18 cellular contexts compared by ENCODE assay signal in genomic region chr9:2151171-2151570, GRCh38.
A peak's percentile ranks its signal among the peaks of the same experiment; 100 is the strongest.
DNase-seq lines count a peak whose midpoint lies in the region; ATAC-seq and TF ChIP-seq lines count a peak whose summit lies in the region.
"Had no signal": no experiment of that assay in that cellular context is flagged by ENCODE, and none has a peak within 500 bp of the region (broad histone marks: within the 10 kb centered on the region; RNA-seq: fewer than 3 reads in every experiment).

No MANE protein-coding gene starts in this region.

- peaks cover 10% of the 10 kb centered on the region for H3K79me2 ChIP-seq in osteoblast (ENCODE audit: insufficient read depth, low read length)

- no peak for DNase-seq in activated T-cell treated with anti-CD3 and anti-CD28 coated beads, Interleukin-2, amount 50 U/mL, for 24 hours
- DNase-seq in activated T-cell treated with anti-CD3 and anti-CD28 coated beads, Interleukin-2, amount 50 U/mL, for 72 hours, result no peak
- DNase-seq in activated B cell treated with CpG ODN at 0.5 μM for 24 hours (no peak), osteoblast (ENCODE audit: insufficient read length, low spot score, missing footprints) (no peak), A673 (ENCODE audit: low spot score) (no peak), right lobe of liver (no peak)
- no peak for DNase-seq in stimulated activated naive B cell treated with anti-CD40 and anti-IgM and Interleukin-4, amounts not matched to agents 10 μg/mL and 1 μg/mL and 100 μg/mL, for 72 hours
- DNase-seq: DMS79, KBM-7, NCI-H1105 treated with DMSO at 0.1 percent for 48 hours, NCI-H1694, NCI-H510A, NCI-H774 had no signal

- no peak overlapping the region for H3K4me3 Mint-ChIP-seq in activated T-cell treated with anti-CD3 and anti-CD28 coated beads, Interleukin-2, amount 50 U/mL, for 24 hours
- H3K4me3 Mint-ChIP-seq in activated T-cell treated with anti-CD3 and anti-CD28 coated beads, Interleukin-2, amount 50 U/mL, for 72 hours, result no peak overlapping the region
- H3K4me3 Mint-ChIP-seq in activated B cell treated with CpG ODN at 0.5 μM for 24 hours, result no peak overlapping the region
- no peak overlapping the region for H3K4me3 Mint-ChIP-seq in stimulated activated naive B cell treated with anti-CD40 and anti-IgM and Interleukin-4, amounts not matched to agents 10 μg/mL and 1 μg/mL and 100 μg/mL, for 72 hours
- H3K4me3 Mint-ChIP-seq: GM23338 had no signal

- ATAC-seq in activated T-cell treated with anti-CD3 and anti-CD28 coated beads, Interleukin-2, amount 50 U/mL, for 72 hours (replicated peaks in 1 of 2), result no peak
- ATAC-seq in GM21576 (IDR thresholded peaks at IDR 0.05; ENCODE audit: unreplicated experiment) (peak; percentile 62), activated B cell treated with CpG ODN at 0.5 μM for 24 hours (ENCODE audit: low read depth) (no peak), right lobe of liver (no peak)
- ATAC-seq in stimulated activated naive B cell treated with anti-CD40 and anti-IgM and Interleukin-4, amounts not matched to agents 10 μg/mL and 1 μg/mL and 100 μg/mL, for 72 hours (replicated peaks), result peak; percentile 81 to 87
- ATAC-seq: GM23338, HCT116, HepG2 had no signal

- H3K36me3 ChIP-seq in osteoblast (ENCODE audit: insufficient read depth, low read length) (no peaks in the 10 kb centered on the region), A673 (ENCODE audit: insufficient read depth, low read length, poor library complexity, severe bottlenecking) (no peaks in the 10 kb centered on the region), right lobe of liver (no peaks in the 10 kb centered on the region)

- no peak for TF ChIP-seq CTCF in activated B cell treated with CpG ODN at 0.5 μM for 24 hours (IDR thresholded peaks at IDR 0.05)
- no peak for TF ChIP-seq CTCF in osteoblast (IDR thresholded peaks at IDR 0.05; ENCODE audit: extremely low read depth, low read depth, low read length)
- TF ChIP-seq CTCF in A673 (conservative IDR thresholded peaks at IDR 0.05; ENCODE audit: low read depth, low read length), result no peak
- no peak for TF ChIP-seq CTCF in right lobe of liver (IDR thresholded peaks at IDR 0.05)

- no peak overlapping the region for H3K27ac ChIP-seq in osteoblast (ENCODE audit: low read depth, low read length)
- no peak overlapping the region for H3K27ac ChIP-seq in A673 (ENCODE audit: low read depth, low read length, poor library complexity, severe bottlenecking)
- no peak overlapping the region for H3K27ac ChIP-seq in right lobe of liver
- H3K27ac ChIP-seq: BLaER1 treated with 17β-estradiol and CSF1 and Interleukin-3, amounts not matched to agents 10 nM and 100 nM had no signal

- peak overlapping the region; percentile 4 for H3K27ac Mint-ChIP-seq in activated T-cell treated with anti-CD3 and anti-CD28 coated beads, Interleukin-2, amount 50 U/mL, for 24 hours
- H3K27ac Mint-ChIP-seq in activated T-cell treated with anti-CD3 and anti-CD28 coated beads, Interleukin-2, amount 50 U/mL, for 72 hours, result no peak overlapping the region
- H3K27ac Mint-ChIP-seq in activated B cell treated with CpG ODN at 0.5 μM for 24 hours, result peak overlapping the region; percentile 8
- H3K27ac Mint-ChIP-seq in stimulated activated naive B cell treated with anti-CD40 and anti-IgM and Interleukin-4, amounts not matched to agents 10 μg/mL and 1 μg/mL and 100 μg/mL, for 72 hours, result peak overlapping the region; percentile 75
- H3K27ac Mint-ChIP-seq: GM23338 had no signal

- H3K4me3 ChIP-seq in osteoblast (ENCODE audit: insufficient read depth, low read length) (no peak overlapping the region), A673 (ENCODE audit: low read depth, low read length, poor library complexity, severe bottlenecking) (no peak overlapping the region), right lobe of liver (no peak overlapping the region)
- H3K4me3 ChIP-seq: BLaER1 treated with 17β-estradiol and CSF1 and Interleukin-3, amounts not matched to agents 10 nM and 100 nM; GM23338 had no signal

- intact Hi-C loops in activated B cell treated with CpG ODN at 0.5 μM for 24 hours (cut with micrococcal nuclease) (no loop called here), A673 (cut with micrococcal nuclease; ENCODE audit: unreplicated experiment) (no loop called here), right lobe of liver (cut with DNase I) (no loop called here)

- POLR2A ChIA-PET in activated B cell treated with CpG ODN at 0.5 μM for 24 hours (lab: Charles Lee) (no interaction called here), A673 (lab: Charles Lee; ENCODE audit: low non-redundant PET) (no interaction called here)

- H3K36me3 Mint-ChIP-seq in activated T-cell treated with anti-CD3 and anti-CD28 coated beads, Interleukin-2, amount 50 U/mL, for 24 hours (ENCODE audit: low read depth), result peaks cover 36% of the 10 kb centered on the region
- H3K36me3 Mint-ChIP-seq in activated T-cell treated with anti-CD3 and anti-CD28 coated beads, Interleukin-2, amount 50 U/mL, for 72 hours (ENCODE audit: insufficient read depth in 2 of 2), result peaks cover 9 to 10% of the 10 kb centered on the region in 2 donors
- peaks cover 45% of the 10 kb centered on the region for H3K36me3 Mint-ChIP-seq in activated B cell treated with CpG ODN at 0.5 μM for 24 hours (ENCODE audit: low read depth)
- peaks cover 38 to 70% of the 10 kb centered on the region in 2 donors for H3K36me3 Mint-ChIP-seq in stimulated activated naive B cell treated with anti-CD40 and anti-IgM and Interleukin-4, amounts not matched to agents 10 μg/mL and 1 μg/mL and 100 μg/mL, for 72 hours

- H3K27me3 Mint-ChIP-seq in activated T-cell treated with anti-CD3 and anti-CD28 coated beads, Interleukin-2, amount 50 U/mL, for 24 hours, result no peaks in the 10 kb centered on the region
- no peaks in the 10 kb centered on the region for H3K27me3 Mint-ChIP-seq in activated T-cell treated with anti-CD3 and anti-CD28 coated beads, Interleukin-2, amount 50 U/mL, for 72 hours (ENCODE audit: low read depth)
- H3K27me3 Mint-ChIP-seq in activated B cell treated with CpG ODN at 0.5 μM for 24 hours, result no peaks in the 10 kb centered on the region
- H3K27me3 Mint-ChIP-seq in stimulated activated naive B cell treated with anti-CD40 and anti-IgM and Interleukin-4, amounts not matched to agents 10 μg/mL and 1 μg/mL and 100 μg/mL, for 72 hours, result no peaks in the 10 kb centered on the region

- peaks cover 46% of the 10 kb centered on the region for H3K4me1 Mint-ChIP-seq in activated T-cell treated with anti-CD3 and anti-CD28 coated beads, Interleukin-2, amount 50 U/mL, for 24 hours (ENCODE audit: low read depth)
- peaks cover 17% of the 10 kb centered on the region for H3K4me1 Mint-ChIP-seq in activated T-cell treated with anti-CD3 and anti-CD28 coated beads, Interleukin-2, amount 50 U/mL, for 72 hours (ENCODE audit: low read depth)
- peaks cover 45% of the 10 kb centered on the region for H3K4me1 Mint-ChIP-seq in activated B cell treated with CpG ODN at 0.5 μM for 24 hours
- H3K4me1 Mint-ChIP-seq in stimulated activated naive B cell treated with anti-CD40 and anti-IgM and Interleukin-4, amounts not matched to agents 10 μg/mL and 1 μg/mL and 100 μg/mL, for 72 hours, result peaks cover 26 to 30% of the 10 kb centered on the region in 2 donors

- TF ChIP-seq POLR2A in right lobe of liver (IDR thresholded peaks at IDR 0.05), result no peak

- H3K27me3 ChIP-seq in osteoblast (ENCODE audit: insufficient read depth, low read length), result no peaks in the 10 kb centered on the region
- no peaks in the 10 kb centered on the region for H3K27me3 ChIP-seq in A673 (replicated peaks; ENCODE audit: insufficient read depth, low read depth, low read length, poor library complexity)
- no peaks in the 10 kb centered on the region for H3K27me3 ChIP-seq in right lobe of liver
- H3K27me3 ChIP-seq: BLaER1 treated with 17β-estradiol and CSF1 and Interleukin-3, amounts not matched to agents 10 nM and 100 nM had no signal

- no peaks in the 10 kb centered on the region for H3K4me1 ChIP-seq in osteoblast (ENCODE audit: insufficient read depth, low read length)
- H3K4me1 ChIP-seq in A673 (ENCODE audit: insufficient read depth, low read length, poor library complexity, severe bottlenecking), result no peaks in the 10 kb centered on the region
- no peaks in the 10 kb centered on the region for H3K4me1 ChIP-seq in right lobe of liver

- no peak overlapping the region for H2AFZ ChIP-seq in osteoblast (ENCODE audit: low read length)
- H2AFZ ChIP-seq: GM23338 had no signal

- H3K9me3 ChIP-seq in osteoblast (ENCODE audit: low read depth, low read length), result no peaks in the 10 kb centered on the region
- H3K9me3 ChIP-seq in A673 (ENCODE audit: low read depth, low read length, poor library complexity, severe bottlenecking), result no peaks in the 10 kb centered on the region
- no peaks in the 10 kb centered on the region for H3K9me3 ChIP-seq in right lobe of liver

- no peak overlapping the region for H3K4me2 ChIP-seq in osteoblast (ENCODE audit: insufficient read depth, low read length)
- H3K4me2 ChIP-seq: BLaER1 treated with 17β-estradiol and CSF1 and Interleukin-3, amounts not matched to agents 10 nM and 100 nM; GM23338 had no signal

- 96% methylated on average over 5 of the region's 6 CpGs for WGBS in right lobe of liver (ENCODE audit: insufficient coverage, low coverage, low lambda C conversion rate, missing lambda C conversion rate)

- H4K20me1 ChIP-seq in osteoblast (ENCODE audit: insufficient read depth, low read length), result no peaks in the 10 kb centered on the region

- no TSS peak for BruUV-seq in A673 (replicated peaks; lab: Mats Ljungman, UMichigan)

- peaks cover 3% of the 10 kb centered on the region for H3K9me3 Mint-ChIP-seq in activated T-cell treated with anti-CD3 and anti-CD28 coated beads, Interleukin-2, amount 50 U/mL, for 24 hours
- H3K9me3 Mint-ChIP-seq in activated T-cell treated with anti-CD3 and anti-CD28 coated beads, Interleukin-2, amount 50 U/mL, for 72 hours, result peaks cover 4 to 6% of the 10 kb centered on the region in 2 donors
- H3K9me3 Mint-ChIP-seq in activated B cell treated with CpG ODN at 0.5 μM for 24 hours, result peaks cover 9% of the 10 kb centered on the region
- H3K9me3 Mint-ChIP-seq in stimulated activated naive B cell treated with anti-CD40 and anti-IgM and Interleukin-4, amounts not matched to agents 10 μg/mL and 1 μg/mL and 100 μg/mL, for 72 hours, result peaks cover 10 to 13% of the 10 kb centered on the region in 2 donors

- CTCF ChIA-PET in activated B cell treated with CpG ODN at 0.5 μM for 24 hours (lab: Charles Lee), result no interaction called here
- CTCF ChIA-PET in A673 (lab: Charles Lee), result no interaction called here

Comparison
In these comparisons a context has a peak if more than half of its experiments do, and no peak if none do; other contexts are left out.
1. ATAC-seq: peak in GM21576 (single experiment) and stimulated activated naive B cell treated with anti-CD40 and anti-IgM and Interleukin-4, amounts not matched to agents 10 μg/mL and 1 μg/mL and 100 μg/mL, for 72 hours (2 of 2); none in activated T-cell treated with anti-CD3 and anti-CD28 coated beads, Interleukin-2, amount 50 U/mL, for 72 hours (0 of 2), activated B cell treated with CpG ODN at 0.5 μM for 24 hours (single experiment) and right lobe of liver (0 of 4).